ENCODE assay signal across 2 cellular contexts in the genomic region with DNA sequence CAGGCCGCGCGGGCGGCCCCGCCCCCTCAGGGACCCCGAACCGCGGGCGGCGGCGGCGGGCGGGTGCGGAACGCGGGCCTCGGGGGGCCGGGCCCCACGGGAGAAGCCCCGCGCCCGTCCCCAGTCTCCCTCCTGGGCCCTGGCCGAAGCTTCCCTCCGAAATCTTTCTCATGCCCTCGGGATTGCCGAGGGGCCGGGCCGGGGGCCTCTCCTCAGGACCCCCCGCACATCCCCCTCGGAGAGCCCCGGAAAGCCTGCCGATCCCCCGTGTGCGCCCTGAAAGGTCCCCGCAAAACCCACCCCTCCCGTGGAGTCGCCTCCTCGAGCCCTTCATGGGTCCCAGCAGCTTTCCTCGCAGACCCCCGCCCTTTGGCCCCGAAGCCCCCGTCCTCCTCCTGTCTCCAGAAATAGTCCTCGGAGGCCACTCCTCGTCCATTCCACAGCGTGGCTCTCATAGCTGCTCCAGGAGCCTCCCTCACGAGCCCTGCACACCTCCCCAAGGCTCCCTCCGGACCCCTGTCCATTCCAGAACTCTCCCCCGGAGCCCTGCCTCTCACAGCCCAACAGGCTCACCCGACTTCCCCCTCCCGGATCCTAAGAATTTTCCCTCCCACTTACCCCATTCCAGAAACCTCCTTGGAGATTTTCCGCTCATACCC.
TF ChIP-seq lines count a peak whose summit lies in the region.

No MANE protein-coding gene starts in this region.

TF ChIP-seq in SK-N-SH, 30 proteins besides CTCF, POLR2A, EP300 and RAD21 (continued from another document):
- TF ChIP-seq FOXJ3 (CRISPR knock-in tag; IDR thresholded peaks at IDR 0.05): no peak
- TF ChIP-seq, protein P1, sequence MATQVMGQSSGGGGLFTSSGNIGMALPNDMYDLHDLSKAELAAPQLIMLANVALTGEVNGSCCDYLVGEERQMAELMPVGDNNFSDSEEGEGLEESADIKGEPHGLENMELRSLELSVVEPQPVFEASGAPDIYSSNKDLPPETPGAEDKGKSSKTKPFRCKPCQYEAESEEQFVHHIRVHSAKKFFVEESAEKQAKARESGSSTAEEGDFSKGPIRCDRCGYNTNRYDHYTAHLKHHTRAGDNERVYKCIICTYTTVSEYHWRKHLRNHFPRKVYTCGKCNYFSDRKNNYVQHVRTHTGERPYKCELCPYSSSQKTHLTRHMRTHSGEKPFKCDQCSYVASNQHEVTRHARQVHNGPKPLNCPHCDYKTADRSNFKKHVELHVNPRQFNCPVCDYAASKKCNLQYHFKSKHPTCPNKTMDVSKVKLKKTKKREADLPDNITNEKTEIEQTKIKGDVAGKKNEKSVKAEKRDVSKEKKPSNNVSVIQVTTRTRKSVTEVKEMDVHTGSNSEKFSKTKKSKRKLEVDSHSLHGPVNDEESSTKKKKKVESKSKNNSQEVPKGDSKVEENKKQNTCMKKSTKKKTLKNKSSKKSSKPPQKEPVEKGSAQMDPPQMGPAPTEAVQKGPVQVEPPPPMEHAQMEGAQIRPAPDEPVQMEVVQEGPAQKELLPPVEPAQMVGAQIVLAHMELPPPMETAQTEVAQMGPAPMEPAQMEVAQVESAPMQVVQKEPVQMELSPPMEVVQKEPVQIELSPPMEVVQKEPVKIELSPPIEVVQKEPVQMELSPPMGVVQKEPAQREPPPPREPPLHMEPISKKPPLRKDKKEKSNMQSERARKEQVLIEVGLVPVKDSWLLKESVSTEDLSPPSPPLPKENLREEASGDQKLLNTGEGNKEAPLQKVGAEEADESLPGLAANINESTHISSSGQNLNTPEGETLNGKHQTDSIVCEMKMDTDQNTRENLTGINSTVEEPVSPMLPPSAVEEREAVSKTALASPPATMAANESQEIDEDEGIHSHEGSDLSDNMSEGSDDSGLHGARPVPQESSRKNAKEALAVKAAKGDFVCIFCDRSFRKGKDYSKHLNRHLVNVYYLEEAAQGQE (IDR thresholded peaks at IDR 0.05; ENCODE audit: low read depth, low read length): no peak
- TF ChIP-seq, protein P2, sequence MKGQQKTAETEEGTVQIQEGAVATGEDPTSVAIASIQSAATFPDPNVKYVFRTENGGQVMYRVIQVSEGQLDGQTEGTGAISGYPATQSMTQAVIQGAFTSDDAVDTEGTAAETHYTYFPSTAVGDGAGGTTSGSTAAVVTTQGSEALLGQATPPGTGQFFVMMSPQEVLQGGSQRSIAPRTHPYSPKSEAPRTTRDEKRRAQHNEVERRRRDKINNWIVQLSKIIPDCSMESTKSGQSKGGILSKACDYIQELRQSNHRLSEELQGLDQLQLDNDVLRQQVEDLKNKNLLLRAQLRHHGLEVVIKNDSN (IDR thresholded peaks at IDR 0.05; ENCODE audit: borderline replicate concordance, low read depth): no peak

TF ChIP-seq in SK-N-SH treated with all-trans-retinoic acid at 6 μM for 48 hours, 23 proteins besides CTCF, POLR2A, EP300 and RAD21 (continued from another document):
- TF ChIP-seq ZNF565 (CRISPR knock-in tag; conservative IDR thresholded peaks at IDR 0.05; ENCODE audit: low read depth): no peak
- no peak for TF ChIP-seq ESRRG (CRISPR knock-in tag; IDR thresholded peaks at IDR 0.05)
- no peak for TF ChIP-seq GLIS3 (CRISPR knock-in tag; IDR thresholded peaks at IDR 0.05)
- TF ChIP-seq, protein P3, sequence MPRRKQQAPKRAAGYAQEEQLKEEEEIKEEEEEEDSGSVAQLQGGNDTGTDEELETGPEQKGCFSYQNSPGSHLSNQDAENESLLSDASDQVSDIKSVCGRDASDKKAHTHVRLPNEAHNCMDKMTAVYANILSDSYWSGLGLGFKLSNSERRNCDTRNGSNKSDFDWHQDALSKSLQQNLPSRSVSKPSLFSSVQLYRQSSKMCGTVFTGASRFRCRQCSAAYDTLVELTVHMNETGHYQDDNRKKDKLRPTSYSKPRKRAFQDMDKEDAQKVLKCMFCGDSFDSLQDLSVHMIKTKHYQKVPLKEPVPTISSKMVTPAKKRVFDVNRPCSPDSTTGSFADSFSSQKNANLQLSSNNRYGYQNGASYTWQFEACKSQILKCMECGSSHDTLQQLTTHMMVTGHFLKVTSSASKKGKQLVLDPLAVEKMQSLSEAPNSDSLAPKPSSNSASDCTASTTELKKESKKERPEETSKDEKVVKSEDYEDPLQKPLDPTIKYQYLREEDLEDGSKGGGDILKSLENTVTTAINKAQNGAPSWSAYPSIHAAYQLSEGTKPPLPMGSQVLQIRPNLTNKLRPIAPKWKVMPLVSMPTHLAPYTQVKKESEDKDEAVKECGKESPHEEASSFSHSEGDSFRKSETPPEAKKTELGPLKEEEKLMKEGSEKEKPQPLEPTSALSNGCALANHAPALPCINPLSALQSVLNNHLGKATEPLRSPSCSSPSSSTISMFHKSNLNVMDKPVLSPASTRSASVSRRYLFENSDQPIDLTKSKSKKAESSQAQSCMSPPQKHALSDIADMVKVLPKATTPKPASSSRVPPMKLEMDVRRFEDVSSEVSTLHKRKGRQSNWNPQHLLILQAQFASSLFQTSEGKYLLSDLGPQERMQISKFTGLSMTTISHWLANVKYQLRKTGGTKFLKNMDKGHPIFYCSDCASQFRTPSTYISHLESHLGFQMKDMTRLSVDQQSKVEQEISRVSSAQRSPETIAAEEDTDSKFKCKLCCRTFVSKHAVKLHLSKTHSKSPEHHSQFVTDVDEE (CRISPR knock-in tag; IDR thresholded peaks at IDR 0.05): no peak
- TF ChIP-seq CSDC2 (CRISPR knock-in tag; IDR thresholded peaks at IDR 0.05): no peak
